In genomic region chr14:89912667-89913211, GRCh38 we compare ENCODE assay signal across 9 cellular contexts. TPM values are rescaled to one million over a fixed set of nuclear protein-coding genes. Genes with fewer than 3 reads are reported as not detected.
A peak's percentile ranks its signal among the peaks of the same experiment; 100 is the strongest.
DNase-seq lines count a peak whose midpoint lies in the region; ATAC-seq and TF ChIP-seq lines count a peak whose summit lies in the region.
"Had no signal": no experiment of that assay in that cellular context is flagged by ENCODE, and none has a peak within 500 bp of the region (broad histone marks: within the 10 kb centered on the region; RNA-seq: fewer than 3 reads in every experiment).

No MANE protein-coding gene starts in this region.

- DNase-seq in GM03348 (ENCODE audit: low spot score) (peak; percentile 87), PC-3 (peak; percentile 68), fibroblast of peridontal ligament (ENCODE audit: extremely low read depth) (peak; percentile 96), pulmonary artery endothelial cell (ENCODE audit: low read depth, low spot score) (peak; percentile 43)
- DNase-seq in NK-92 treated with Interleukin-12 subunit alpha and Interleukin-12 subunit beta, amount 100 ng/mL, for 24 hours (lab: John Stamatoyannopoulos, UW), result no peak
- no peak for DNase-seq in effector memory CD4-positive, alpha-beta T cell
- DNase-seq in effector CD4-positive, alpha-beta T cell, result no peak
- DNase-seq in activated T-cell treated with anti-CD3 and anti-CD28 coated beads, Interleukin-2, amount 50 U/mL, for 24 hours, result no peak

- H3K4me1 ChIP-seq in PC-3 (ENCODE audit: insufficient read depth, low read length), result peaks cover 45% of the 10 kb centered on the region
- H3K4me1 ChIP-seq in effector memory CD4-positive, alpha-beta T cell (ENCODE audit: control insufficient read depth, insufficient read depth, low read length, poor library complexity, severe bottlenecking), result no peaks in the 10 kb centered on the region

- peak; percentile 54; the same call in 1 of the 2 replicates for ATAC-seq in PC-3

- H3K36me3 Mint-ChIP-seq in activated T-cell treated with anti-CD3 and anti-CD28 coated beads, Interleukin-2, amount 50 U/mL, for 24 hours (ENCODE audit: low read depth), result no peaks in the 10 kb centered on the region

- POLR2A ChIA-PET in PC-3 (lab: Charles Lee; ENCODE audit: unreplicated experiment), result no interaction called here

- peak overlapping the region; percentile 64 for H3K27ac ChIP-seq in PC-3 (ENCODE audit: low read length)
- no peak overlapping the region for H3K27ac ChIP-seq in effector memory CD4-positive, alpha-beta T cell (ENCODE audit: insufficient read depth, low read length, poor library complexity, severe bottlenecking)

- H3K4me3 Mint-ChIP-seq in activated T-cell treated with anti-CD3 and anti-CD28 coated beads, Interleukin-2, amount 50 U/mL, for 24 hours, result no peak overlapping the region
- H3K4me3 Mint-ChIP-seq: T-helper 1 cell treated with Interleukin-12 subunit alpha and Interleukin-12 subunit beta and Interleukin-4 antibody, amounts not matched to agents 30 μg/mL and 1 μg/mL, for 36 hours had no signal

- no peaks in the 10 kb centered on the region for H3F3A ChIP-seq in PC-3 (ENCODE audit: low read length, unreplicated experiment)

- H3K27me3 ChIP-seq in PC-3 (ENCODE audit: low read length), result no peaks in the 10 kb centered on the region
- H3K27me3 ChIP-seq in effector memory CD4-positive, alpha-beta T cell (replicated peaks; ENCODE audit: control insufficient read depth, insufficient read depth, low read length, poor library complexity, severe bottlenecking), result no peaks in the 10 kb centered on the region

- peaks cover 3% of the 10 kb centered on the region for H3K4me1 Mint-ChIP-seq in activated T-cell treated with anti-CD3 and anti-CD28 coated beads, Interleukin-2, amount 50 U/mL, for 24 hours (ENCODE audit: low read depth)

- TF ChIP-seq CTCF in PC-3 (conservative IDR thresholded peaks at IDR 0.05; ENCODE audit: low read depth, low read length), result no peak

- no peaks in the 10 kb centered on the region for H3K9me2 ChIP-seq in PC-3 (replicated peaks; ENCODE audit: low read length)

- no peaks in the 10 kb centered on the region for H3K9me3 ChIP-seq in PC-3 (ENCODE audit: low read length)
- H3K9me3 ChIP-seq in effector memory CD4-positive, alpha-beta T cell (ENCODE audit: control insufficient read depth, low read length), result no peaks in the 10 kb centered on the region

- no peaks in the 10 kb centered on the region for H3K36me3 ChIP-seq in PC-3 (ENCODE audit: low read depth, low read length)
- H3K36me3 ChIP-seq in effector memory CD4-positive, alpha-beta T cell (ENCODE audit: control insufficient read depth, insufficient read depth, low read length), result no peaks in the 10 kb centered on the region

- CTCF ChIA-PET in PC-3 (lab: Charles Lee), result interaction anchor here (0.6 kb wide), 1 partner anchor 672 kb away, joined by 3 read pairs; no protein-coding TSS in a partner anchor

- H3K4me2 ChIP-seq in PC-3 (ENCODE audit: low read length), result peak overlapping the region; percentile 19

- no peak overlapping the region for H3K4me3 ChIP-seq in PC-3 (ENCODE audit: low read length)
- no peak overlapping the region for H3K4me3 ChIP-seq in effector memory CD4-positive, alpha-beta T cell (ENCODE audit: insufficient read depth, low read depth, low read length, poor library complexity, severe bottlenecking)

- H3K9ac ChIP-seq in PC-3 (ENCODE audit: low read length), result peak overlapping the region; percentile 42; the same call in 1 of the 2 replicates

- no peaks in the 10 kb centered on the region for H4K20me1 ChIP-seq in PC-3 (ENCODE audit: low read length)

- H3K9me3 Mint-ChIP-seq in activated T-cell treated with anti-CD3 and anti-CD28 coated beads, Interleukin-2, amount 50 U/mL, for 24 hours, result no peaks in the 10 kb centered on the region
- H3K9me3 Mint-ChIP-seq: T-helper 1 cell treated with Interleukin-12 subunit alpha and Interleukin-12 subunit beta and Interleukin-4 antibody, amounts not matched to agents 30 μg/mL and 1 μg/mL, for 36 hours had no signal

- intact Hi-C loops in PC-3 (cut with micrococcal nuclease), result loop anchor here (10.0 kb wide), 2 partner anchors 138 to 608 kb away; no protein-coding TSS in a partner anchor

- H3K27me3 Mint-ChIP-seq in activated T-cell treated with anti-CD3 and anti-CD28 coated beads, Interleukin-2, amount 50 U/mL, for 24 hours, result peaks cover 9% of the 10 kb centered on the region

- no peak overlapping the region for H2AFZ ChIP-seq in PC-3 (ENCODE audit: low read length)

- H3K27ac Mint-ChIP-seq in activated T-cell treated with anti-CD3 and anti-CD28 coated beads, Interleukin-2, amount 50 U/mL, for 24 hours, result no peak overlapping the region
- H3K27ac Mint-ChIP-seq: T-helper 1 cell treated with Interleukin-12 subunit alpha and Interleukin-12 subunit beta and Interleukin-4 antibody, amounts not matched to agents 30 μg/mL and 1 μg/mL, for 36 hours had no signal

- H3K79me2 ChIP-seq in PC-3 (ENCODE audit: low read length), result no peaks in the 10 kb centered on the region

- BruUV-seq in PC-3 (replicated peaks; lab: Mats Ljungman, UMichigan), result no TSS peak

RNA-seq across cellular contexts. Expression of gene EFCAB11, which starts 41.8 kb away (rescaled TPM):
- total RNA-seq in PC-3 (2014; rRNA removed) (7.0 and 10.0 TPM in 2 replicates), pulmonary artery endothelial cell (3.6 and 5.0 TPM in 2 replicates)

RNA-seq across cellular contexts. Expression of gene TDP1, which starts 43.0 kb away (rescaled TPM):
- total RNA-seq in PC-3 (2014; rRNA removed) (42.9 and 51.4 TPM in 2 replicates), pulmonary artery endothelial cell (32.3 and 39.2 TPM in 2 replicates)

Comparison
In these comparisons a context has a peak if more than half of its experiments do, and no peak if none do; other contexts are left out.
1. DNase-seq: peak in GM03348 (single experiment), PC-3 (single experiment), fibroblast of peridontal ligament (single experiment) and pulmonary artery endothelial cell (single experiment); none in NK-92 treated with Interleukin-12 subunit alpha and Interleukin-12 subunit beta, amount 100 ng/mL, for 24 hours (single experiment), effector memory CD4-positive, alpha-beta T cell (0 of 3), effector CD4-positive, alpha-beta T cell (single experiment) and activated T-cell treated with anti-CD3 and anti-CD28 coated beads, Interleukin-2, amount 50 U/mL, for 24 hours (single experiment).